ENCODE assay signal across 15 cellular contexts in genomic region chr1:219528633-219529032, GRCh38.
A peak's percentile ranks its signal among the peaks of the same experiment; 100 is the strongest.
DNase-seq lines count a peak whose midpoint lies in the region; TF ChIP-seq lines count a peak whose summit lies in the region.
"Had no signal": no experiment of that assay in that cellular context is flagged by ENCODE, and none has a peak within 500 bp of the region (broad histone marks: within the 10 kb centered on the region; RNA-seq: fewer than 3 reads in every experiment).

No MANE protein-coding gene starts in this region.

- H3K36me3 ChIP-seq in mesendoderm (ENCODE audit: control insufficient read depth, insufficient read depth, low read length) (no peaks in the 10 kb centered on the region), neuron (ENCODE audit: insufficient read depth, low read length) (no peaks in the 10 kb centered on the region), right atrium auricular region (no peaks in the 10 kb centered on the region)
- H3K36me3 ChIP-seq: BLaER1 had no signal

- no peak overlapping the region for H2BK120ac ChIP-seq in mesendoderm (ENCODE audit: low read depth, low read length)

- H3K9me3 ChIP-seq in neuron (ENCODE audit: low read length): no peaks in the 10 kb centered on the region
- no peaks in the 10 kb centered on the region for H3K9me3 ChIP-seq in right atrium auricular region
- H3K9me3 ChIP-seq: BLaER1 had no signal

- H3K4me3 ChIP-seq in mesendoderm (ENCODE audit: low read length) (no peak overlapping the region), neuron (ENCODE audit: low read length) (no peak overlapping the region), right atrium auricular region (no peak overlapping the region)
- H3K4me3 ChIP-seq: BLaER1 had no signal

- H2AK5ac ChIP-seq in mesendoderm (ENCODE audit: low read length): no peak overlapping the region

- TF ChIP-seq CTCF in right atrium auricular region (IDR thresholded peaks at IDR 0.05): no peak

- H3K4me1 ChIP-seq in mesendoderm (ENCODE audit: control insufficient read depth, low read depth, low read length) (peaks cover 3% of the 10 kb centered on the region), neuron (ENCODE audit: insufficient read depth, low read length) (peaks cover 4% of the 10 kb centered on the region), right atrium auricular region (no peaks in the 10 kb centered on the region)

- DNase-seq in DMS 273 (lab: John Stamatoyannopoulos, UW; ENCODE audit: unreplicated experiment): peak; percentile 72
- peak; percentile 88 for DNase-seq in SK-N-DZ (ENCODE audit: low spot score)
- DNase-seq in mesendoderm: peak; percentile 34
- DNase-seq in stimulated activated CD4-positive, alpha-beta T cell treated with anti-CD3 and anti-CD28 coated beads, Interleukin-15, amount 100 ng/mL, for 24 hours: no peak
- DNase-seq in right atrium auricular region (ENCODE audit: low spot score): no peak
- no peak for DNase-seq in amniotic stem cell (lab: John Stamatoyannopoulos, UW)
- DNase-seq: 8988T; AML-193; CD4-positive, CD25-positive, alpha-beta regulatory T cell; DMS153; DND-41; GDM1; KBM-7 had no signal

- H4K5ac ChIP-seq in mesendoderm (ENCODE audit: low read length): no peak overlapping the region

- H3K56ac ChIP-seq in mesendoderm (ENCODE audit: low read length): no peak overlapping the region

- H3K79me2 ChIP-seq in mesendoderm (ENCODE audit: control insufficient read depth, insufficient read depth, low read length): no peaks in the 10 kb centered on the region

- peak overlapping the region; percentile 56 for H2AFZ ChIP-seq in neuron (ENCODE audit: low read depth, low read length)

- no CpG with 5 or more reads among the region's 3 CpGs for WGBS in mesendoderm (ENCODE audit: extremely low coverage, insufficient coverage, low lambda C conversion rate)

- no peak overlapping the region for H3K23ac ChIP-seq in mesendoderm (ENCODE audit: low read length)

- no peak overlapping the region for H3K4me2 ChIP-seq in mesendoderm (ENCODE audit: low read length)
- H3K4me2 ChIP-seq: BLaER1 had no signal

- no peak overlapping the region for H3K18ac ChIP-seq in mesendoderm (ENCODE audit: low read length)

- H3K27ac ChIP-seq in mesendoderm (ENCODE audit: low read depth, low read length) (no peak overlapping the region), right atrium auricular region (no peak overlapping the region)
- H3K27ac ChIP-seq: BLaER1 had no signal

- H3K4ac ChIP-seq in mesendoderm (ENCODE audit: low read depth, low read length): no peak overlapping the region

- no peaks in the 10 kb centered on the region for H3K79me1 ChIP-seq in mesendoderm (ENCODE audit: low read length)

- no peak overlapping the region for H4K8ac ChIP-seq in mesendoderm (ENCODE audit: low read depth, low read length)

- H3K27me3 ChIP-seq in mesendoderm (ENCODE audit: insufficient read depth, low read length, poor library complexity): no peaks in the 10 kb centered on the region
- no peaks in the 10 kb centered on the region for H3K27me3 ChIP-seq in neuron (ENCODE audit: insufficient read depth, low read length)
- no peaks in the 10 kb centered on the region for H3K27me3 ChIP-seq in right atrium auricular region
- H3K27me3 ChIP-seq: BLaER1 had no signal

- H3K9ac ChIP-seq in mesendoderm (ENCODE audit: low read length): no peak overlapping the region
- H3K9ac ChIP-seq: BLaER1 had no signal

- no peak overlapping the region for H2BK5ac ChIP-seq in mesendoderm (ENCODE audit: low read length)

- H2BK15ac ChIP-seq in mesendoderm (replicated peaks; ENCODE audit: low read depth): no peak overlapping the region

Comparison
In these comparisons a context has a peak if more than half of its experiments do, and no peak if none do; other contexts are left out.
1. DNase-seq: peak in DMS 273 (single experiment), SK-N-DZ (single experiment) and mesendoderm (single experiment); none in stimulated activated CD4-positive, alpha-beta T cell treated with anti-CD3 and anti-CD28 coated beads, Interleukin-15, amount 100 ng/mL, for 24 hours (single experiment), right atrium auricular region (single experiment) and amniotic stem cell (single experiment).